Comparison of ENCODE assay signal across 13 cellular contexts in the genomic region with DNA sequence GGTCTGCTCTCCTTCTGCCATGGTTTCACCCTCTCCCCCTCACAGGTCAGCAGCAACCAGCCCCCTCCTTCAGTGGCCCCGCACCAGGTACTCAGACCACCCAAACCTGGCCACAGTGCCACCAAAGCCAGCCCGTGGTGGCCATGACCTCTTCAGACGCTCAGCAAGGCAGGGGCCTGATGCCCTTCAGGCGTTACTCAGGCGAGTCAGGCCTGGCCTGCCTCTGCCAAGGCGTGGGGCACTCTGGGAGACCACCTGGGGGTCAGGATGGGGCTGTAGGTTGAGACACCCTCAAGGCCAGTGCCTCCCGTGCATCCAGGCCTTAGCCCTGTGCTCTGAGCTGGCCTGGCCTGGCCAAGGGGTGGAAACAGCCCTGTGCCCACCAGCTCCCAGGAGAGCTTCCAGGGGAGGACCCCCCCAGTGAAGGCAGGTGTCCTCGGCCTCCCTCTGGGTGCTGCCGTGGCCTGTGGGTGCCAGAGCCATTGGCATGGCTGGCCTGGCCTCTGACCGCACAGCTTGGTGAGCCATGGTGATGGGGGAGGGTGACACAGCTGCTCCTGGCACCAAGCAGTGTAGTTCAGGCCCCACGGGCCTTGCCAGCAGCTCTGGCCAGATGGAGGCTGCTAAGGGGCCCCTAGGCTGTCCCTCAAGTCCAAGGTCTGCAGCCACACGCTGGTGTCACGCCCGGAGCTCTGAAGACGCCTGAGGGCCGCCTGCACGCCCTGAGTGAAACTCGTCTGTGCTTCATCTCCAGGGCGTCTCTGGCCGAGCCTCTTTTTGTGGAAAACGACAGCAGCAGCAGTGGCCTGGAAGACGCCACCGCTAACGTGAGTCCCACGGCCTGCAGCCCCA. TPM values are rescaled to one million over a fixed set of nuclear protein-coding genes. Genes with fewer than 3 reads are reported as not detected.
DNase-seq lines count a peak whose midpoint lies in the region; ATAC-seq, FAIRE-seq and TF ChIP-seq lines count a peak whose summit lies in the region.
"Had no signal": no experiment of that assay in that cellular context is flagged by ENCODE, and none has a peak within 500 bp of the region (broad histone marks: within the 10 kb centered on the region; RNA-seq: fewer than 3 reads in every experiment).

No MANE protein-coding gene starts in this region.

- CTCF ChIA-PET in K562 (lab: Yijun Ruan, JAX; ENCODE audit: low intra/inter-chr PET ratio) = no interaction called here

- H3K9me3 ChIP-seq in Karpas-422 (ENCODE audit: low read length) (no peaks in the 10 kb centered on the region), K562 (replicated peaks; ENCODE audit: control insufficient read depth, insufficient read depth, low read depth, low read length) (no peaks in the 10 kb centered on the region), SJCRH30 (replicated peaks) (no peaks in the 10 kb centered on the region)
- H3K9me3 ChIP-seq: suprapubic skin had no signal

- no peaks in the 10 kb centered on the region for H3K9me2 ChIP-seq in Karpas-422 (replicated peaks; ENCODE audit: insufficient read depth, low read length)

- H4K20me1 ChIP-seq in Karpas-422 (ENCODE audit: insufficient read depth, low read depth, low read length) (peaks cover 14% of the 10 kb centered on the region; the same call in 1 of the 2 replicates), K562 (replicated peaks; ENCODE audit: control insufficient read depth, insufficient read depth, low read length) (no peaks in the 10 kb centered on the region; the same call in 1 of the 2 replicates)

- H3K9me1 ChIP-seq in K562 (ENCODE audit: control insufficient read depth, insufficient read depth, low read length) = no peaks in the 10 kb centered on the region

- H3K4me1 Mint-ChIP-seq in stimulated activated effector memory CD8-positive, alpha-beta T cell treated with anti-CD3 and anti-CD28 coated beads, Interleukin-12 subunit alpha, Interleukin-12 subunit beta, amount 100 ng/mL, for 72 hours = peaks cover 6% of the 10 kb centered on the region
- peaks cover 23% of the 10 kb centered on the region for H3K4me1 Mint-ChIP-seq in osteocyte (ENCODE audit: unreplicated experiment)

- POLR2A ChIA-PET in K562 (lab: Yijun Ruan, JAX) = interaction anchor here (0.6 to 1.0 kb wide), 3 partner anchors 14 to 140 kb away, joined by 3 read pairs; no protein-coding TSS in a partner anchor

- TF ChIP-seq CTCF in K562 (IDR thresholded peaks at IDR 0.05 in 2 of 3, conservative IDR thresholded peaks at IDR 0.05 in 1 of 3; ENCODE audit: insufficient read depth in 2 of 3, low read depth in 1 of 3, low read length in 3 of 3) (no peak), osteocyte (IDR thresholded peaks at IDR 0.05) (no peak)

- peaks cover 79% of the 10 kb centered on the region for H3K36me3 Mint-ChIP-seq in stimulated activated effector memory CD8-positive, alpha-beta T cell treated with anti-CD3 and anti-CD28 coated beads, Interleukin-12 subunit alpha, Interleukin-12 subunit beta, amount 100 ng/mL, for 72 hours
- H3K36me3 Mint-ChIP-seq in osteocyte (ENCODE audit: unreplicated experiment) = peaks cover 29% of the 10 kb centered on the region

- no peak overlapping the region for H3K4me3 Mint-ChIP-seq in stimulated activated effector memory CD8-positive, alpha-beta T cell treated with anti-CD3 and anti-CD28 coated beads, Interleukin-12 subunit alpha, Interleukin-12 subunit beta, amount 100 ng/mL, for 72 hours
- no peak overlapping the region for H3K4me3 Mint-ChIP-seq in osteocyte (ENCODE audit: unreplicated experiment)
- H3K4me3 Mint-ChIP-seq: activated CD8-positive, alpha-beta memory T cell treated with anti-CD3 and anti-CD28 coated beads, Interleukin-2, amount 10 ng/mL, durations not matched to agents 7 days and 5 days had no signal

- H3K4me2 ChIP-seq in Karpas-422 (ENCODE audit: low read depth, low read length, poor library complexity, severe bottlenecking) = peak overlapping the region; percentile 4
- no peak overlapping the region for H3K4me2 ChIP-seq in K562 (ENCODE audit: insufficient read depth, low read length)

- DNase-seq in Karpas-422 (no peak), K562 (ENCODE audit: extremely low read depth in 1 of 4, low spot score in 3 of 4) (no peak), NCI-H226 (no peak), osteocyte (ENCODE audit: extremely low spot score, unreplicated experiment) (no peak), SJCRH30 (no peak)
- no peak for DNase-seq in stimulated activated effector memory CD8-positive, alpha-beta T cell treated with anti-CD3 and anti-CD28 coated beads, Interleukin-12 subunit alpha, Interleukin-12 subunit beta, amount 100 ng/mL, for 72 hours (ENCODE audit: low spot score in 2 of 2)
- DNase-seq: activated CD8-positive, alpha-beta memory T cell treated with anti-CD3 and anti-CD28 coated beads, Interleukin-2, amount 10 ng/mL, durations not matched to agents 7 days and 5 days; DMS53; NCI-H2171 treated with DMSO at 0.1 percent for 48 hours; stimulated activated CD4-positive, alpha-beta T cell treated with anti-CD3 and anti-CD28 coated beads, Interleukin-4, amount 100 ng/mL, for 1 hour had no signal

- H3K36me3 ChIP-seq in Karpas-422 (ENCODE audit: insufficient read depth, low read length) (peaks cover 32% of the 10 kb centered on the region), K562 (ENCODE audit: control insufficient read depth, insufficient read depth, low read length) (peaks cover 83% of the 10 kb centered on the region; the same call in 2 of the 3 replicates), SJCRH30 (peaks cover 51% of the 10 kb centered on the region)

- H3K27me3 Mint-ChIP-seq in osteocyte (ENCODE audit: unreplicated experiment) = no peaks in the 10 kb centered on the region
- H3K27me3 Mint-ChIP-seq: activated CD8-positive, alpha-beta memory T cell treated with anti-CD3 and anti-CD28 coated beads, Interleukin-2, amount 10 ng/mL, durations not matched to agents 7 days and 5 days had no signal

- H3K27me3 ChIP-seq in Karpas-422 (ENCODE audit: low read length) (no peaks in the 10 kb centered on the region), K562 (ENCODE audit: control insufficient read depth in 2 of 2, insufficient read depth in 2 of 2, low read length in 2 of 2) (no peaks in the 10 kb centered on the region), layer of hippocampus (ENCODE audit: control insufficient read depth, insufficient read depth, low read length) (no peaks in the 10 kb centered on the region), SJCRH30 (no peaks in the 10 kb centered on the region)
- H3K27me3 ChIP-seq: suprapubic skin had no signal

- H3K27ac ChIP-seq in Karpas-422 (ENCODE audit: low read length) (peak overlapping the region; percentile 77), K562 (ENCODE audit: extremely low read depth, low read depth, low read length) (no peak overlapping the region), layer of hippocampus (ENCODE audit: low read depth, low read length) (peak overlapping the region; percentile 90), SJCRH30 (no peak overlapping the region)
- H3K27ac ChIP-seq: suprapubic skin had no signal

- no TSS peak for BruUV-seq in K562 (replicated peaks; lab: Mats Ljungman, UMichigan)

- H3K27ac Mint-ChIP-seq in stimulated activated effector memory CD8-positive, alpha-beta T cell treated with anti-CD3 and anti-CD28 coated beads, Interleukin-12 subunit alpha, Interleukin-12 subunit beta, amount 100 ng/mL, for 72 hours = peak overlapping the region; percentile 82
- H3K27ac Mint-ChIP-seq in osteocyte (ENCODE audit: unreplicated experiment) = no peak overlapping the region
- H3K27ac Mint-ChIP-seq: activated CD8-positive, alpha-beta memory T cell treated with anti-CD3 and anti-CD28 coated beads, Interleukin-2, amount 10 ng/mL, durations not matched to agents 7 days and 5 days had no signal

- peak; percentile 37; the same call in 1 of the 2 replicates for TF ChIP-seq POLR2A in K562 (conservative IDR thresholded peaks at IDR 0.05)

- H3K4me1 ChIP-seq in Karpas-422 (ENCODE audit: low read length) (peaks cover 85% of the 10 kb centered on the region), K562 (replicated peaks in 1 of 2; ENCODE audit: control insufficient read depth in 2 of 2, insufficient read depth in 2 of 2, low read length in 2 of 2) (peaks cover 0 to 32% of the 10 kb centered on the region in 2 experiments; a peak in 2 of 5 replicates), SJCRH30 (peaks cover 27% of the 10 kb centered on the region)

- 89% methylated on average over 16 of the region's 25 CpGs for WGBS in K562 (ENCODE audit: insufficient coverage, low coverage, missing lambda C conversion rate)

- H3K79me2 ChIP-seq in Karpas-422 (ENCODE audit: low read length) (peaks cover 11% of the 10 kb centered on the region), K562 (ENCODE audit: control insufficient read depth, insufficient read depth, low read length) (no peaks in the 10 kb centered on the region)

- intact Hi-C loops in K562 (cut with micrococcal nuclease) = no loop called here

- ATAC-seq in K562 = no peak
- no peak for ATAC-seq in stimulated activated effector memory CD8-positive, alpha-beta T cell treated with anti-CD3 and anti-CD28 coated beads, Interleukin-12 subunit alpha, Interleukin-12 subunit beta, amount 100 ng/mL, for 72 hours
- ATAC-seq in HG03460 (IDR thresholded peaks at IDR 0.05; ENCODE audit: unreplicated experiment) = no peak
- ATAC-seq: activated CD8-positive, alpha-beta memory T cell treated with anti-CD3 and anti-CD28 coated beads, Interleukin-2, amount 10 ng/mL, durations not matched to agents 7 days and 5 days had no signal

- H3K4me3 ChIP-seq in Karpas-422 (ENCODE audit: low read length) (no peak overlapping the region), K562 (no peak overlapping the region), SJCRH30 (no peak overlapping the region)
- H3K4me3 ChIP-seq: suprapubic skin had no signal

- TF ChIP-seq EP300 in K562 (IDR thresholded peaks at IDR 0.05; ENCODE audit: low read length) = no peak

- H3K9ac ChIP-seq in Karpas-422 (ENCODE audit: low read length) (peak overlapping the region; percentile 32; the same call in 1 of the 2 replicates), K562 (ENCODE audit: insufficient read depth in 1 of 2, low read depth in 2 of 2, low read length in 2 of 2) (peak overlapping the region in 1 of 2 experiments; percentile 35; a peak in 1 of 4 replicates)

- no peak for FAIRE-seq in K562 (lab: Jason Lieb, UNC)

- no peak for TF ChIP-seq RAD21 in K562 (CRISPR knock-in tag; conservative IDR thresholded peaks at IDR 0.05 in 1 of 2, IDR thresholded peaks at IDR 0.05 in 1 of 2)

- no peaks in the 10 kb centered on the region for H3K9me3 Mint-ChIP-seq in stimulated activated effector memory CD8-positive, alpha-beta T cell treated with anti-CD3 and anti-CD28 coated beads, Interleukin-12 subunit alpha, Interleukin-12 subunit beta, amount 100 ng/mL, for 72 hours
- H3K9me3 Mint-ChIP-seq in osteocyte (ENCODE audit: unreplicated experiment) = no peaks in the 10 kb centered on the region

- in situ Hi-C loops in K562 (cut with MboI) = no loop called here

- no peak overlapping the region for H2AFZ ChIP-seq in Karpas-422 (ENCODE audit: low read length)
- H2AFZ ChIP-seq in K562 (ENCODE audit: low read depth, low read length) = no peak overlapping the region

RNA-seq across cellular contexts. Expression of a gene that starts 15.1 kb away (rescaled TPM):
- 36.7 and 70.5 TPM in 2 replicates for total RNA-seq in Karpas-422 (2014; rRNA removed; shearing (Covaris generic); ENCODE audit: low replicate concordance)
- total RNA-seq in K562 (2011; cell fraction: chromatin; rRNA removed; ENCODE audit: low replicate concordance) = 101 and 113 TPM in 2 replicates
- total RNA-seq in K562 (2011; cell fraction: nucleolus; rRNA removed) = 61.2 and 62.1 TPM in 2 replicates
- 38.5 and 51.0 TPM in 2 replicates for total RNA-seq in K562 (2011; cell fraction: nucleoplasm; rRNA removed)
- 46.1 and 54.1 TPM in 2 replicates for total RNA-seq in K562 (2014; rRNA removed)
- total RNA-seq in K562 (2014; rRNA removed; fragmentation: Illumina TruSeq; extraction: Trizol) = 30.2 TPM in 2 replicates
- 25.7 and 30.3 TPM in 2 replicates for total RNA-seq in K562 (2015; rRNA removed; fragmentation: Illumina TruSeq; extraction: Trizol)
- 38.2 and 41.3 TPM in 2 replicates for total RNA-seq in K562 (2021)
- 19.0 and 24.3 TPM in 2 replicates for polyA plus RNA-seq in K562 (2011; rRNA removed)
- 25.1 and 35.1 TPM in 2 replicates for polyA plus RNA-seq in K562 (2011; cell fraction: cytosol; rRNA removed)
- 39.2 and 66.6 TPM in 2 replicates for polyA plus RNA-seq in K562 (2011; cell fraction: nucleus; rRNA removed)
- 27.2 and 37.1 TPM in 2 replicates for polyA plus RNA-seq in K562 (2012)
- polyA plus RNA-seq in K562 (2014; fragmentation: Illumina TruSeq; extraction: Trizol) = 44.5 and 59.3 TPM in 2 replicates
- under 1 TPM; 0.34 to 0.38 TPM for polyA plus RNA-seq in K562 (2014; fragmentation: Nextera tagmentation; extraction: Ambion mirVana)
- polyA plus RNA-seq in K562 (2014; rRNA removed) = 39.9 and 44.1 TPM in 2 replicates
- polyA minus RNA-seq in K562 (2011; rRNA and poly(A)+ RNA removed) = 15.4 and 24.3 TPM in 2 replicates
- polyA minus RNA-seq in K562 (2011; cell fraction: cytosol; rRNA and poly(A)+ RNA removed) = 17.7 and 17.8 TPM in 2 replicates
- polyA minus RNA-seq in K562 (2011; cell fraction: nucleus; rRNA and poly(A)+ RNA removed) = 19.2 and 19.5 TPM in 2 replicates
- total RNA-seq in osteocyte = 7.5 and 7.9 TPM in 2 replicates
- total RNA-seq in SJCRH30 (2014; rRNA removed; shearing (Covaris generic)) = 58.0 and 67.0 TPM in 2 replicates

RNA-seq across cellular contexts. Expression of a gene that starts 15.5 kb away (rescaled TPM):
- 28.4 and 29.7 TPM in 2 replicates for total RNA-seq in Karpas-422 (2014; rRNA removed; shearing (Covaris generic); ENCODE audit: low replicate concordance)
- 79.0 and 151 TPM in 2 replicates for total RNA-seq in K562 (2011; cell fraction: chromatin; rRNA removed; ENCODE audit: low replicate concordance)
- 69.2 and 87.8 TPM in 2 replicates for total RNA-seq in K562 (2011; cell fraction: nucleolus; rRNA removed)
- 66.9 and 68.4 TPM in 2 replicates for total RNA-seq in K562 (2011; cell fraction: nucleoplasm; rRNA removed)
- total RNA-seq in K562 (2014; rRNA removed) (16.3 and 21.1 TPM in 2 replicates), K562 (2014; rRNA removed; fragmentation: Illumina TruSeq; extraction: Trizol) (9.9 and 11.8 TPM in 2 replicates), K562 (2015; rRNA removed; fragmentation: Illumina TruSeq; extraction: Trizol) (15.0 and 15.6 TPM in 2 replicates), K562 (2021) (17.1 and 18.0 TPM in 2 replicates), osteocyte (48.9 and 52.9 TPM in 2 replicates)
- polyA plus RNA-seq in K562 (2011; rRNA removed) (23.1 and 24.3 TPM in 2 replicates), K562 (2014; fragmentation: Illumina TruSeq; extraction: Trizol) (11.9 and 14.4 TPM in 2 replicates), K562 (2014; fragmentation: Nextera tagmentation; extraction: Ambion mirVana) (1 to 10 TPM in 1 of 2 experiments, under 1 TPM in 1; 0.90 to 2.8 TPM), K562 (2014; rRNA removed) (23.1 and 25.5 TPM in 2 replicates)
- polyA plus RNA-seq in K562 (2011; cell fraction: cytosol; rRNA removed) = 27.7 and 35.5 TPM in 2 replicates
- polyA plus RNA-seq in K562 (2011; cell fraction: nucleus; rRNA removed) = 44.1 and 51.8 TPM in 2 replicates
- 15.8 and 16.8 TPM in 2 replicates for polyA plus RNA-seq in K562 (2012)
- polyA minus RNA-seq in K562 (2011; rRNA and poly(A)+ RNA removed) = 9.3 and 9.5 TPM in 2 replicates
- 17.4 and 20.7 TPM in 2 replicates for polyA minus RNA-seq in K562 (2011; cell fraction: cytosol; rRNA and poly(A)+ RNA removed)
- 16.2 and 17.8 TPM in 2 replicates for polyA minus RNA-seq in K562 (2011; cell fraction: nucleus; rRNA and poly(A)+ RNA removed)
- total RNA-seq in SJCRH30 (2014; rRNA removed; shearing (Covaris generic)) = 28.3 and 28.6 TPM in 2 replicates

Comparison
In these comparisons a context has a peak if more than half of its experiments do, and no peak if none do; other contexts are left out.
1. H3K27ac ChIP-seq: peak in Karpas-422 (single experiment) and layer of hippocampus (single experiment); none in K562 (single experiment) and SJCRH30 (single experiment).